In the genomic region with DNA sequence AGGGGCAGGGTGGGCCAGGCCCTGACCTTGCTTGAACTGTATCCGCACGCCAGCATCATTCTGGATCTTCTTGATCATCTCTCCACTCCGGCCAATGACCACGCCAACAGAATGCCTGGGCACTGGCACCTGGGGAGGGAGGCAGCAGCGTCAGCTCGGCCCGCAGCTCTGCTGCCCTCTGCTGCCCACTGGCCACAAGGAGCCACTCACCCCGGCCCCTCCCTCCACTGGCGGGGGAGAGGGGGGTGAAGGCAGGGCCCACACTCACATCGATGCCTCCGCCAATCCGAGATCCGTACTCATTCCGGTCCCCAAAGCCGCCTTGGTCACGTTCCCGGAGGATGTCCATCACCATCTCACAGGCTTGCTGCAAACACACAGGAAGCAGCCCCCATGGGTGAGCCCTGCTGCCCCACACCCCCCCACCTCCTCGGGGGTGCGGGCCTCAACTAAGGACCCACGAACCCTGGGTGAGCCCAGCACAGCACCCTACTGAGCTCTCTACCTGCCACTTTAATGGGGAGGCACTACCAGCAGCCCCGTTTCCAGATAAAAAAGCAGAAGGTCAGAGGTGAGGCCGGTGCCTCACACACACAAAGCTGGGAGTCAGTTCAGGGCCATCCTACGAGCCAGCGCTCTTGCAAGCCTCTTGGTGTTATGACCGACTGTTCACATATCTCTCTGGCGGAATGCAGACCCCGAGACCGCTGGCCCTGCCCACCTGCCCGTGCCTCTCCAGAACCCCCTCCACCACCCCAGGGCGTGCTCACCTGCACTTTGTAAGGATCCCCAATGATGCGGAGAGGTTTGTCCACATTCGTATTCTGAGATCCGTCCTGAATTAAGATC, we compare ENCODE assay signal across 11 cellular contexts. TPM values are rescaled to one million over a fixed set of nuclear protein-coding genes. Genes with fewer than 3 reads are reported as not detected.
DNase-seq lines count a peak whose midpoint lies in the region; ATAC-seq and TF ChIP-seq lines count a peak whose summit lies in the region.
"Had no signal": no experiment of that assay in that cellular context is flagged by ENCODE, and none has a peak within 500 bp of the region (broad histone marks: within the 10 kb centered on the region; RNA-seq: fewer than 3 reads in every experiment).

No MANE protein-coding gene starts in this region.

- H3K27ac ChIP-seq in Karpas-422 (ENCODE audit: low read length) (no peak overlapping the region), cingulate gyrus (ENCODE audit: low read depth, low read length) (peak overlapping the region; percentile 23), right lobe of liver (no peak overlapping the region)
- H3K27ac ChIP-seq: skin epidermis had no signal

- H2AFZ ChIP-seq in Karpas-422 (ENCODE audit: low read length), result no peak overlapping the region

- H3K4me1 ChIP-seq in Karpas-422 (ENCODE audit: low read length), result peaks cover 7% of the 10 kb centered on the region
- peaks cover 0 to 6% (median 0%) of the 10 kb centered on the region in 4 donors for H3K4me1 ChIP-seq in right lobe of liver

- 80% methylated on average over 7 of the region's 33 CpGs for WGBS in right lobe of liver (ENCODE audit: insufficient coverage, low coverage, low lambda C conversion rate, missing lambda C conversion rate)

- H4K20me1 ChIP-seq in Karpas-422 (ENCODE audit: insufficient read depth, low read depth, low read length), result peaks cover 56% of the 10 kb centered on the region

- H3K4me3 ChIP-seq in Karpas-422 (ENCODE audit: low read length) (no peak overlapping the region), right lobe of liver (no peak overlapping the region)
- H3K4me3 ChIP-seq: skin epidermis had no signal

- ATAC-seq in right lobe of liver, result peak; percentile 34 to 66 (median 54)

- peaks cover 33% of the 10 kb centered on the region for H3K79me2 ChIP-seq in Karpas-422 (ENCODE audit: low read length)

- no peaks in the 10 kb centered on the region for H3K27me3 ChIP-seq in Karpas-422 (ENCODE audit: low read length)
- no peaks in the 10 kb centered on the region for H3K27me3 ChIP-seq in right lobe of liver

- TF ChIP-seq POLR2A in right lobe of liver (IDR thresholded peaks at IDR 0.05), result no peak

- intact Hi-C loops in right lobe of liver (cut with DNase I), result no loop called here
- intact Hi-C loops in posterior vena cava (cut with DNase I), result loop anchor here (10.0 kb wide), 2 partner anchors 133 to 193 kb away; no protein-coding TSS in a partner anchor

- in situ Hi-C loops in ACHN (cut with HindIII; ENCODE audit: low pct_ligation_motif_present, low pct_unique_long_range_greater_than_20kb, low sequenced_read_pairs), result no loop called here

- TF ChIP-seq CTCF in right lobe of liver (IDR thresholded peaks at IDR 0.05), result peak; percentile 14 to 43 (median 32)

- no peak overlapping the region for H3K4me2 ChIP-seq in Karpas-422 (ENCODE audit: low read depth, low read length, poor library complexity, severe bottlenecking)

- H3K9me2 ChIP-seq in Karpas-422 (replicated peaks; ENCODE audit: insufficient read depth, low read length), result no peaks in the 10 kb centered on the region

- H3K36me3 ChIP-seq in Karpas-422 (ENCODE audit: insufficient read depth, low read length) (peaks cover 38% of the 10 kb centered on the region), right lobe of liver (peaks cover 9 to 71% (median 37%) of the 10 kb centered on the region in 4 donors)

- no peak overlapping the region for H3K9ac ChIP-seq in Karpas-422 (ENCODE audit: low read length)

- DNase-seq in ACHN, result peak; percentile 35
- DNase-seq in Karpas-422, result peak; percentile 38
- DNase-seq in right lobe of liver, result no peak
- no peak for DNase-seq in NCI-H2029 treated with DMSO at 0.1 percent for 48 hours (lab: John Stamatoyannopoulos, UW)
- no peak for DNase-seq in DMS79 (lab: John Stamatoyannopoulos, UW)
- no peak for DNase-seq in posterior vena cava (ENCODE audit: low spot score)
- DNase-seq in activated T-cell treated with anti-CD3 and anti-CD28 coated beads for 4 hours, result no peak
- DNase-seq: NCI-H1048 had no signal

- H3K9me3 ChIP-seq in Karpas-422 (ENCODE audit: low read length) (no peaks in the 10 kb centered on the region), right lobe of liver (no peaks in the 10 kb centered on the region)
- H3K9me3 ChIP-seq: Caco-2 had no signal

RNA-seq across cellular contexts. Expression of gene KHSRP, which starts 6.7 kb away (rescaled TPM):
- 94.5 and 217 TPM in 2 replicates for total RNA-seq in Karpas-422 (2014; rRNA removed; shearing (Covaris generic); ENCODE audit: low replicate concordance)
- 10 to 100 TPM; 68.1 to 89.5 (median 76.1) TPM for total RNA-seq in right lobe of liver
- 100 to 1,000 TPM; 134 to 147 TPM for total RNA-seq in posterior vena cava

RNA-seq across cellular contexts. Expression of gene SLC25A41, which starts 15.6 kb away (rescaled TPM):
- total RNA-seq in Karpas-422 (2014; rRNA removed; shearing (Covaris generic); ENCODE audit: low replicate concordance), result 1.4 TPM in 1 of 2 replicates, not detected in the other
- under 1 TPM in 3 of 6 experiments, not detected in 3; 0.18 to 0.60 (median 0.56) TPM for total RNA-seq in right lobe of liver
- total RNA-seq in posterior vena cava, result under 1 TPM in 1 of 2 donors, not detected in 1; 0.24 TPM
- total RNA-seq: Caco-2 had no signal

RNA-seq across cellular contexts. Expression of gene GTF2F1, which starts 25.0 kb away (rescaled TPM):
- total RNA-seq in Karpas-422 (2014; rRNA removed; shearing (Covaris generic); ENCODE audit: low replicate concordance), result 18.2 and 35.4 TPM in 2 replicates
- total RNA-seq in right lobe of liver (10 to 100 TPM; 12.8 to 22.7 (median 19.8) TPM), posterior vena cava (10 to 100 TPM; 32.5 to 35.4 TPM)

RNA-seq across cellular contexts. Expression of gene SLC25A23, which starts 41.7 kb away (rescaled TPM):
- total RNA-seq in Karpas-422 (2014; rRNA removed; shearing (Covaris generic); ENCODE audit: low replicate concordance), result 32.1 and 44.7 TPM in 2 replicates
- total RNA-seq in right lobe of liver (10 to 100 TPM; 23.3 to 50.0 (median 30.0) TPM), posterior vena cava (10 to 100 TPM; 51.5 to 62.1 TPM)

RNA-seq across cellular contexts. Expression of gene PSPN, which starts 42.2 kb away (rescaled TPM):
- 0.76 and 1.0 TPM in 2 replicates for total RNA-seq in Karpas-422 (2014; rRNA removed; shearing (Covaris generic); ENCODE audit: low replicate concordance)
- total RNA-seq in right lobe of liver, result 1 to 10 TPM in 3 of 6 experiments, under 1 TPM in 3; 0.55 to 1.9 (median 1.0) TPM
- under 1 TPM; 0.65 to 0.71 TPM for total RNA-seq in posterior vena cava

Comparison
In these comparisons a context has a peak if more than half of its experiments do, and no peak if none do; other contexts are left out.
1. DNase-seq: peak in ACHN (single experiment) and Karpas-422 (single experiment); none in right lobe of liver (0 of 3), NCI-H2029 treated with DMSO at 0.1 percent for 48 hours (single experiment), DMS79 (single experiment), posterior vena cava (single experiment) and activated T-cell treated with anti-CD3 and anti-CD28 coated beads for 4 hours (single experiment).
2. intact Hi-C loops: an anchor here in posterior vena cava (10.0 kb wide); none called in right lobe of liver.